10 cellular contexts compared by ENCODE assay signal in the genomic region with DNA sequence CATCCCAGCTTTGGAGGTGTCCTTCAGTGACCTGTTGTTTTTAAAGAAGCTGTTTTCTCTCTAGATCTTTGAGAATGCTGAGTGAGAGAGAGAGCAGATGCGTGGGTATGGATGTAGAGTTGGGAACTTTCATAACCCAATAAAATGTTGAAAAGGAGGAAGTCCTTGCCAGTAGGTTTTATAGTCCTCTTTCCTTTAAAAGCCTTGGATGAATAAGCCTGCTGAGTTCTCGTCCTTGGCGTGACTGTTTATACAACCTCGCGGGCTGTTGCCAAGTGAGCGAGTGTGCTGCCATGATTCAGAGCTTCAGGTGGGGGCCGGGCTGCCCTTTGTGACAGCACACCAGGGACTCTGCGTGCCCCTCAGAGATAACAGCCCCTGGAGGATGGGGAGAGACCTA. TPM values are rescaled to one million over a fixed set of nuclear protein-coding genes. Genes with fewer than 3 reads are reported as not detected.
DNase-seq lines count a peak whose midpoint lies in the region; ATAC-seq, FAIRE-seq and TF ChIP-seq lines count a peak whose summit lies in the region.
"Had no signal": no experiment of that assay in that cellular context is flagged by ENCODE, and none has a peak within 500 bp of the region (broad histone marks: within the 10 kb centered on the region; RNA-seq: fewer than 3 reads in every experiment).

No MANE protein-coding gene starts in this region.

- H3K4me3 ChIP-seq in HepG2 (replicated peaks in 1 of 3; ENCODE audit: insufficient read depth in 1 of 3, low read depth in 2 of 3, low read length in 3 of 3) (no peak overlapping the region), right lobe of liver (no peak overlapping the region)

- TF ChIP-seq CTCF in HepG2 (CRISPR knock-in tag; IDR thresholded peaks at IDR 0.05) (no peak), right lobe of liver (IDR thresholded peaks at IDR 0.05) (no peak)

- intact Hi-C loops in HepG2 (cut with micrococcal nuclease; ENCODE audit: unreplicated experiment) (no loop called here), right lobe of liver (cut with DNase I) (no loop called here)
- intact Hi-C loops in dendritic cell treated with granulocyte-macrophage colony-stimulating factor and Interleukin-4, amounts not matched to agents 40 ng/mL and 50 ng/mL, for 4 days (cut with micrococcal nuclease) = loop anchor here (2.0 kb wide), 1 partner anchor 49 kb away; no protein-coding TSS in a partner anchor

- no peaks in the 10 kb centered on the region for H3K36me3 ChIP-seq in HepG2 (replicated peaks in 1 of 2; ENCODE audit: control insufficient read depth in 1 of 2, insufficient read depth in 2 of 2, low read length in 2 of 2)
- no peaks in the 10 kb centered on the region for H3K36me3 ChIP-seq in right lobe of liver

- H3K4me1 ChIP-seq in HepG2 (ENCODE audit: insufficient read depth, low read length) = peaks cover 33% of the 10 kb centered on the region
- no peaks in the 10 kb centered on the region for H3K4me1 ChIP-seq in right lobe of liver

- no peaks in the 10 kb centered on the region for H3K79me2 ChIP-seq in HepG2 (ENCODE audit: insufficient read depth, low read length)

- no peak overlapping the region for H3K9ac ChIP-seq in HepG2 (ENCODE audit: insufficient read depth, low read depth, low read length)

- ATAC-seq in HepG2 = peak; percentile 29; the same call in 1 of the 3 replicates
- ATAC-seq in right lobe of liver = no peak
- no peak for ATAC-seq in stimulated activated memory B cell treated with anti-CD40 and anti-IgM and Interleukin-4, amounts not matched to agents 10 μg/mL and 1 μg/mL and 100 μg/mL, for 72 hours

- no peak overlapping the region for H3K27ac ChIP-seq in HepG2 (ENCODE audit: extremely low read length, insufficient read depth, low read length)
- no peak overlapping the region for H3K27ac ChIP-seq in right lobe of liver

- 9% methylated on average over 7 of the region's 8 CpGs for WGBS in HepG2 (ENCODE audit: low lambda C conversion rate)
- 77% methylated on average over 7 of the region's 8 CpGs for WGBS in right lobe of liver (ENCODE audit: insufficient coverage, low coverage, low lambda C conversion rate, missing lambda C conversion rate)

- H3K36me3 Mint-ChIP-seq in dendritic cell treated with granulocyte-macrophage colony-stimulating factor and Interleukin-4, amounts not matched to agents 40 ng/mL and 50 ng/mL, for 4 days (ENCODE audit: low read depth) = peaks cover 48% of the 10 kb centered on the region
- no peaks in the 10 kb centered on the region for H3K36me3 Mint-ChIP-seq in stimulated activated memory B cell treated with anti-CD40 and anti-IgM and Interleukin-4, amounts not matched to agents 10 μg/mL and 1 μg/mL and 100 μg/mL, for 72 hours

- CTCF ChIA-PET in HepG2 (lab: Yijun Ruan, JAX; ENCODE audit: low intra/inter-chr PET ratio, low total read pairs) = no interaction called here

- POLR2A ChIA-PET in HepG2 (lab: Yijun Ruan, JAX) = no interaction called here

- no peak for FAIRE-seq in HepG2 (lab: Jason Lieb, UNC)

- H4K20me1 ChIP-seq in HepG2 (ENCODE audit: insufficient read depth, low read length) = no peaks in the 10 kb centered on the region

- no peak overlapping the region for H3K4me3 Mint-ChIP-seq in dendritic cell treated with granulocyte-macrophage colony-stimulating factor and Interleukin-4, amounts not matched to agents 40 ng/mL and 50 ng/mL, for 4 days
- no peak overlapping the region for H3K4me3 Mint-ChIP-seq in stimulated activated memory B cell treated with anti-CD40 and anti-IgM and Interleukin-4, amounts not matched to agents 10 μg/mL and 1 μg/mL and 100 μg/mL, for 72 hours
- H3K4me3 Mint-ChIP-seq: B cell had no signal

- H3K27me3 ChIP-seq in HepG2 (ENCODE audit: control insufficient read depth in 1 of 2, insufficient read depth in 2 of 2, low read length in 2 of 2) (peaks cover 1 to 23% of the 10 kb centered on the region in 2 experiments; a peak in 3 of 5 replicates), right lobe of liver (no peaks in the 10 kb centered on the region)

- H3K27me3 Mint-ChIP-seq in dendritic cell treated with granulocyte-macrophage colony-stimulating factor and Interleukin-4, amounts not matched to agents 40 ng/mL and 50 ng/mL, for 4 days = no peaks in the 10 kb centered on the region
- peaks cover 13% of the 10 kb centered on the region for H3K27me3 Mint-ChIP-seq in stimulated activated memory B cell treated with anti-CD40 and anti-IgM and Interleukin-4, amounts not matched to agents 10 μg/mL and 1 μg/mL and 100 μg/mL, for 72 hours

- DNase-seq in HepG2 (ENCODE audit: low spot score) (no peak), right lobe of liver (no peak), lung microvascular endothelial cell (ENCODE audit: low read depth in 2 of 2) (peak; percentile 74 to 86), activated T-cell treated with anti-CD3 and anti-CD28 coated beads for 4 hours (no peak)
- DNase-seq in activated effector memory CD4-positive, alpha-beta T cell treated with anti-CD3 and anti-CD28 coated beads, Interleukin-2, amount 50 U/mL, for 16 hours = no peak
- no peak for DNase-seq in activated CD8-positive, alpha-beta memory T cell treated with anti-CD3 and anti-CD28 coated beads for 24 hours
- DNase-seq: effector CD8-positive, alpha-beta T cell had no signal

- 0 out of 2 replicates have a peak overlapping the region, but pooled peaks have one; percentile 9 for H3K4me2 ChIP-seq in HepG2 (ENCODE audit: low read depth, low read length)

- no peak overlapping the region for H2AFZ ChIP-seq in HepG2 (ENCODE audit: low read length)

- in situ Hi-C loops in HepG2 (cut with HindIII; ENCODE audit: extremely low pct_ligation_motif_present, low pct_unique_long_range_greater_than_20kb) = loop anchor here (5.0 kb wide), 1 partner anchor 48 kb away; no protein-coding TSS in a partner anchor

- no peak for TF ChIP-seq POLR2A in HepG2 (IDR thresholded peaks at IDR 0.05; ENCODE audit: insufficient read depth in 1 of 2, low read depth in 2 of 2, low read length in 2 of 2)
- TF ChIP-seq POLR2A in right lobe of liver (IDR thresholded peaks at IDR 0.05) = no peak

- H3K9me3 ChIP-seq in HepG2 (ENCODE audit: low read length) = no peaks in the 10 kb centered on the region
- H3K9me3 ChIP-seq in right lobe of liver = no peaks in the 10 kb centered on the region

- peak overlapping the region; percentile 64 for H3K27ac Mint-ChIP-seq in dendritic cell treated with granulocyte-macrophage colony-stimulating factor and Interleukin-4, amounts not matched to agents 40 ng/mL and 50 ng/mL, for 4 days
- no peak overlapping the region for H3K27ac Mint-ChIP-seq in stimulated activated memory B cell treated with anti-CD40 and anti-IgM and Interleukin-4, amounts not matched to agents 10 μg/mL and 1 μg/mL and 100 μg/mL, for 72 hours
- H3K27ac Mint-ChIP-seq: B cell had no signal

- no peak for TF ChIP-seq RAD21 in HepG2 (CRISPR knock-in tag; IDR thresholded peaks at IDR 0.05)

- H3K9me3 Mint-ChIP-seq in dendritic cell treated with granulocyte-macrophage colony-stimulating factor and Interleukin-4, amounts not matched to agents 40 ng/mL and 50 ng/mL, for 4 days = no peaks in the 10 kb centered on the region
- no peaks in the 10 kb centered on the region for H3K9me3 Mint-ChIP-seq in stimulated activated memory B cell treated with anti-CD40 and anti-IgM and Interleukin-4, amounts not matched to agents 10 μg/mL and 1 μg/mL and 100 μg/mL, for 72 hours

- H3K4me1 Mint-ChIP-seq in dendritic cell treated with granulocyte-macrophage colony-stimulating factor and Interleukin-4, amounts not matched to agents 40 ng/mL and 50 ng/mL, for 4 days (ENCODE audit: low read depth) = peaks cover 46% of the 10 kb centered on the region
- no peaks in the 10 kb centered on the region for H3K4me1 Mint-ChIP-seq in stimulated activated memory B cell treated with anti-CD40 and anti-IgM and Interleukin-4, amounts not matched to agents 10 μg/mL and 1 μg/mL and 100 μg/mL, for 72 hours
- H3K4me1 Mint-ChIP-seq: B cell had no signal

- BruUV-seq in HepG2 (replicated peaks; lab: Mats Ljungman, UMichigan) = no TSS peak

- TF ChIP-seq EP300 in HepG2 (IDR thresholded peaks at IDR 0.05; ENCODE audit: low read depth in 2 of 2, low read length in 2 of 2) = no peak
- TF ChIP-seq EP300 in HepG2 (CRISPR knock-in tag; IDR thresholded peaks at IDR 0.05; ENCODE audit: borderline replicate concordance) = no peak

TF ChIP-seq in HepG2, 621 proteins besides CTCF, POLR2A, EP300 and RAD21:
- peak; percentile 30; the same call in 1 of the 2 replicates for TF ChIP-seq FOSL2 (CRISPR knock-in tag; IDR thresholded peaks at IDR 0.05)
- no peak for TF ChIP-seq SETDB1 (CRISPR knock-in tag; IDR thresholded peaks at IDR 0.05; ENCODE audit: borderline replicate concordance)

RNA-seq across cellular contexts. Expression of gene MYZAP, which starts 18.4 kb away (rescaled TPM):
- 0.13 TPM in 1 of 2 replicates, not detected in the other for total RNA-seq in HepG2 (2016; rRNA removed; fragmentation: Illumina TruSeq; extraction: Trizol)
- not detected in 2 replicates for total RNA-seq in HepG2 (2016; cell fraction: cytosol; rRNA removed; fragmentation: Illumina TruSeq; extraction: Trizol; ENCODE audit: low read depth)
- not detected in 2 replicates for total RNA-seq in HepG2 (2016; cell fraction: insoluble cytoplasmic fraction; rRNA removed; fragmentation: Illumina TruSeq; extraction: Trizol)
- not detected in 2 replicates for total RNA-seq in HepG2 (2016; cell fraction: membrane; rRNA removed; fragmentation: Illumina TruSeq; extraction: Trizol)
- not detected in 2 replicates for total RNA-seq in HepG2 (2016; cell fraction: nucleus; rRNA removed; fragmentation: Illumina TruSeq; extraction: Trizol)
- not detected in 2 replicates for polyA plus RNA-seq in HepG2 (2011; rRNA removed)
- polyA plus RNA-seq in HepG2 (2011; cell fraction: cytosol; rRNA removed) = 0.03 TPM in 1 of 2 replicates, not detected in the other
- not detected in 2 replicates for polyA plus RNA-seq in HepG2 (2011; cell fraction: nucleus; rRNA removed)
- polyA plus RNA-seq in HepG2 (2012) = not detected in 2 replicates
- polyA plus RNA-seq in HepG2 (2016; cell fraction: cytosol; fragmentation: Illumina TruSeq; extraction: Trizol; ENCODE audit: low read depth) = not detected in 2 replicates
- polyA plus RNA-seq in HepG2 (2016; cell fraction: insoluble cytoplasmic fraction; fragmentation: Illumina TruSeq; extraction: Trizol; ENCODE audit: low read depth) = not detected in 2 replicates
- polyA plus RNA-seq in HepG2 (2016; cell fraction: membrane; fragmentation: Illumina TruSeq; extraction: Trizol; ENCODE audit: low read depth) = not detected in 2 replicates
- not detected in 2 replicates for polyA plus RNA-seq in HepG2 (2016; cell fraction: nucleus; fragmentation: Illumina TruSeq; extraction: Trizol; ENCODE audit: insufficient read depth, low read depth)
- 0.08 and 0.58 TPM in 2 replicates for polyA minus RNA-seq in HepG2 (2011; rRNA and poly(A)+ RNA removed; ENCODE audit: low replicate concordance)
- not detected in 2 replicates for polyA minus RNA-seq in HepG2 (2011; cell fraction: cytosol; rRNA and poly(A)+ RNA removed)
- polyA minus RNA-seq in HepG2 (2011; cell fraction: nucleus; rRNA and poly(A)+ RNA removed) = not detected in 2 replicates
- total RNA-seq in right lobe of liver = under 1 TPM in 4 of 6 experiments, not detected in 2; 0.24 to 0.65 (median 0.61) TPM
- 49.7 and 86.3 TPM in 2 replicates for total RNA-seq in lung microvascular endothelial cell

Comparison
In these comparisons a context has a peak if more than half of its experiments do, and no peak if none do; other contexts are left out.
1. DNase-seq: peak in lung microvascular endothelial cell (2 of 2); none in HepG2 (single experiment), right lobe of liver (0 of 3), activated T-cell treated with anti-CD3 and anti-CD28 coated beads for 4 hours (single experiment), activated effector memory CD4-positive, alpha-beta T cell treated with anti-CD3 and anti-CD28 coated beads, Interleukin-2, amount 50 U/mL, for 16 hours (single experiment) and activated CD8-positive, alpha-beta memory T cell treated with anti-CD3 and anti-CD28 coated beads for 24 hours (single experiment).
2. RNA of gene MYZAP, which starts 18.4 kb away (total RNA-seq): 49.7 to 86.3 TPM in lung microvascular endothelial cell; 0.24 to 0.65 TPM in right lobe of liver and 0.13 TPM in HepG2; every median in the first group is over 10 times any median in the second.